In genomic region chr10:126227762-126228134, GRCh38 we compare ENCODE assay signal across 16 cellular contexts.
DNase-seq lines count a peak whose midpoint lies in the region; ATAC-seq and TF ChIP-seq lines count a peak whose summit lies in the region.
"Had no signal": no experiment of that assay in that cellular context is flagged by ENCODE, and none has a peak within 500 bp of the region (broad histone marks: within the 10 kb centered on the region; RNA-seq: fewer than 3 reads in every experiment).

No MANE protein-coding gene starts in this region.

- H3K27me3 ChIP-seq in RWPE2 (ENCODE audit: insufficient read depth, poor library complexity, severe bottlenecking) (no peaks in the 10 kb centered on the region), smooth muscle cell (ENCODE audit: low read depth) (no peaks in the 10 kb centered on the region)

- H3K9ac ChIP-seq in smooth muscle cell (ENCODE audit: low read depth): peak overlapping the region; percentile 46

- H3K79me2 ChIP-seq in smooth muscle cell (ENCODE audit: low read depth): peaks cover 24% of the 10 kb centered on the region

- H3K27ac Mint-ChIP-seq in naive thymus-derived CD8-positive, alpha-beta T cell: no peak overlapping the region
- H3K27ac Mint-ChIP-seq: effector memory CD8-positive, alpha-beta T cell had no signal

- H3K9me3 Mint-ChIP-seq in naive thymus-derived CD8-positive, alpha-beta T cell: peaks cover 0 to 5% (median 0%) of the 10 kb centered on the region in 9 donors

- H3K36me3 Mint-ChIP-seq in naive thymus-derived CD8-positive, alpha-beta T cell: no peaks in the 10 kb centered on the region

- H3K9me3 ChIP-seq in RWPE2 (ENCODE audit: severe bottlenecking) (no peaks in the 10 kb centered on the region), smooth muscle cell (replicated peaks; ENCODE audit: low read depth) (no peaks in the 10 kb centered on the region)

- DNase-seq in DMS53 (lab: John Stamatoyannopoulos, UW): peak; percentile 40
- DNase-seq in DMS53 treated with DMSO at 0.1 percent for 48 hours (lab: John Stamatoyannopoulos, UW; ENCODE audit: unreplicated experiment): no peak
- no peak for DNase-seq in RWPE2 (ENCODE audit: low spot score)
- DNase-seq in fibroblast of pulmonary artery (ENCODE audit: low read depth): peak; percentile 55
- DNase-seq in smooth muscle cell (lab: John Stamatoyannopoulos, UW; ENCODE audit: unreplicated experiment): no peak
- DNase-seq in naive thymus-derived CD8-positive, alpha-beta T cell: no peak
- no peak for DNase-seq in activated CD8-positive, alpha-beta memory T cell treated with anti-CD3 and anti-CD28 coated beads, Interleukin-2, amount 50 U/mL, for 48 hours
- DNase-seq: activated gamma-delta T cell; effector memory CD8-positive, alpha-beta T cell; left ventricle myocardium superior; NCI-H524 treated with DMSO at 0.1 percent for 48 hours; Right ventricle myocardium superior; substantia nigra had no signal

- H3K27me3 Mint-ChIP-seq in naive thymus-derived CD8-positive, alpha-beta T cell: peaks cover 6 to 17% (median 8%) of the 10 kb centered on the region in 5 donors
- H3K27me3 Mint-ChIP-seq: effector memory CD8-positive, alpha-beta T cell had no signal

- no peaks in the 10 kb centered on the region for H3F3A ChIP-seq in smooth muscle cell (ENCODE audit: low read depth)

- H3K4me3 Mint-ChIP-seq in naive thymus-derived CD8-positive, alpha-beta T cell: no peak overlapping the region
- H3K4me3 Mint-ChIP-seq: effector memory CD8-positive, alpha-beta T cell; neural crest cell had no signal

- H3K4me1 ChIP-seq in RWPE2 (ENCODE audit: insufficient read depth, poor library complexity, severe bottlenecking) (no peaks in the 10 kb centered on the region), smooth muscle cell (ENCODE audit: low read depth) (peaks cover 27% of the 10 kb centered on the region)

- H3K4me2 ChIP-seq in smooth muscle cell: peak overlapping the region; percentile 50

- no peaks in the 10 kb centered on the region for H3K36me3 ChIP-seq in RWPE2 (ENCODE audit: low read depth)
- no peaks in the 10 kb centered on the region for H3K36me3 ChIP-seq in smooth muscle cell (ENCODE audit: low read depth)

- 53% methylated on average over 2 of the region's 2 CpGs for WGBS in smooth muscle cell (ENCODE audit: low lambda C conversion rate)

- TF ChIP-seq CTCF in RWPE2 (IDR thresholded peaks at IDR 0.05; ENCODE audit: poor library complexity, severe bottlenecking) (no peak), fibroblast of pulmonary artery (IDR thresholded peaks at IDR 0.05; ENCODE audit: low read length, missing control alignments) (no peak), smooth muscle cell (IDR thresholded peaks at IDR 0.05; ENCODE audit: borderline replicate concordance, insufficient read depth, poor library complexity, severe bottlenecking) (no peak)

- POLR2A ChIA-PET in naive thymus-derived CD8-positive, alpha-beta T cell (lab: Charles Lee): no interaction called here

- no peaks in the 10 kb centered on the region for H3K4me1 Mint-ChIP-seq in naive thymus-derived CD8-positive, alpha-beta T cell

- no peak overlapping the region for H3K4me3 ChIP-seq in RWPE2 (ENCODE audit: severe bottlenecking)
- H3K4me3 ChIP-seq in fibroblast of pulmonary artery (replicated peaks; ENCODE audit: low read depth, low read length): no peak overlapping the region
- no peak overlapping the region for H3K4me3 ChIP-seq in smooth muscle cell

- no peaks in the 10 kb centered on the region for H4K20me1 ChIP-seq in smooth muscle cell (ENCODE audit: low read depth)

- no peak overlapping the region for H2AFZ ChIP-seq in smooth muscle cell (ENCODE audit: low read depth)

- ATAC-seq in RWPE2 (ENCODE audit: low read depth): peak; percentile 79
- no peak for ATAC-seq in GM21786 (IDR thresholded peaks at IDR 0.05; ENCODE audit: unreplicated experiment)
- no peak for ATAC-seq in naive thymus-derived CD8-positive, alpha-beta T cell
- ATAC-seq: effector memory CD8-positive, alpha-beta T cell; left ventricle myocardium superior had no signal

- H3K27ac ChIP-seq in RWPE2 (ENCODE audit: poor library complexity, severe bottlenecking) (peak overlapping the region; percentile 1), smooth muscle cell (ENCODE audit: low read depth) (peak overlapping the region; percentile 72)
- H3K27ac ChIP-seq: 22Rv1 had no signal

Comparison
In these comparisons a context has a peak if more than half of its experiments do, and no peak if none do; other contexts are left out.
1. DNase-seq: peak in DMS53 (single experiment) and fibroblast of pulmonary artery (single experiment); none in DMS53 treated with DMSO at 0.1 percent for 48 hours (single experiment), RWPE2 (single experiment), smooth muscle cell (single experiment), naive thymus-derived CD8-positive, alpha-beta T cell (0 of 10) and activated CD8-positive, alpha-beta memory T cell treated with anti-CD3 and anti-CD28 coated beads, Interleukin-2, amount 50 U/mL, for 48 hours (single experiment).